2 cellular contexts compared by ENCODE assay signal in genomic region chr2:28369355-28369754, GRCh38.
TF ChIP-seq lines count a peak whose summit lies in the region.

No MANE protein-coding gene starts in this region.

TF ChIP-seq in A549, 52 proteins besides CTCF, POLR2A, EP300 and RAD21:
- TF ChIP-seq NPAS2 (CRISPR knock-in tag; IDR thresholded peaks at IDR 0.05; ENCODE audit: borderline replicate concordance) (no peak), SREBF2 (IDR thresholded peaks at IDR 0.05) (no peak), RFX5 (IDR thresholded peaks at IDR 0.05) (no peak), ESRRA (IDR thresholded peaks at IDR 0.05; ENCODE audit: borderline replicate concordance, low read length) (no peak), RCOR1 (IDR thresholded peaks at IDR 0.05; ENCODE audit: low read depth, low read length) (no peak), KDM5A (IDR thresholded peaks at IDR 0.05) (no peak), MYC (IDR thresholded peaks at IDR 0.05; ENCODE audit: borderline replicate concordance, low read length) (no peak), HOXB13 (CRISPR knock-in tag; IDR thresholded peaks at IDR 0.05; ENCODE audit: low read depth) (no peak), PHF8 (IDR thresholded peaks at IDR 0.05; ENCODE audit: borderline replicate concordance, low read depth) (no peak), REST (IDR thresholded peaks at IDR 0.05) (no peak), MAZ (IDR thresholded peaks at IDR 0.05; ENCODE audit: borderline replicate concordance, low read depth, low read length) (no peak), CBX2 (IDR thresholded peaks at IDR 0.05; ENCODE audit: borderline replicate concordance, low read depth) (no peak)
- TF ChIP-seq, protein P1, sequence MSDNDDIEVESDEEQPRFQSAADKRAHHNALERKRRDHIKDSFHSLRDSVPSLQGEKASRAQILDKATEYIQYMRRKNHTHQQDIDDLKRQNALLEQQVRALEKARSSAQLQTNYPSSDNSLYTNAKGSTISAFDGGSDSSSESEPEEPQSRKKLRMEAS (IDR thresholded peaks at IDR 0.05) = no peak
TF ChIP-seq in A549: peak in this region for 0.

TF ChIP-seq in K562, 482 proteins besides CTCF, POLR2A, EP300 and RAD21:
- TF ChIP-seq, protein P2, sequence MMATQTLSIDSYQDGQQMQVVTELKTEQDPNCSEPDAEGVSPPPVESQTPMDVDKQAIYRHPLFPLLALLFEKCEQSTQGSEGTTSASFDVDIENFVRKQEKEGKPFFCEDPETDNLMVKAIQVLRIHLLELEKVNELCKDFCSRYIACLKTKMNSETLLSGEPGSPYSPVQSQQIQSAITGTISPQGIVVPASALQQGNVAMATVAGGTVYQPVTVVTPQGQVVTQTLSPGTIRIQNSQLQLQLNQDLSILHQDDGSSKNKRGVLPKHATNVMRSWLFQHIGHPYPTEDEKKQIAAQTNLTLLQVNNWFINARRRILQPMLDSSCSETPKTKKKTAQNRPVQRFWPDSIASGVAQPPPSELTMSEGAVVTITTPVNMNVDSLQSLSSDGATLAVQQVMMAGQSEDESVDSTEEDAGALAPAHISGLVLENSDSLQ (IDR thresholded peaks at IDR 0.05) = peak; percentile 43
- TF ChIP-seq DPF2 (IDR thresholded peaks at IDR 0.05) = no peak
- TF ChIP-seq SMAD3 (CRISPR knock-in tag; conservative IDR thresholded peaks at IDR 0.05) = no peak
